Comparison of ENCODE assay signal across 8 cellular contexts in the genomic region with DNA sequence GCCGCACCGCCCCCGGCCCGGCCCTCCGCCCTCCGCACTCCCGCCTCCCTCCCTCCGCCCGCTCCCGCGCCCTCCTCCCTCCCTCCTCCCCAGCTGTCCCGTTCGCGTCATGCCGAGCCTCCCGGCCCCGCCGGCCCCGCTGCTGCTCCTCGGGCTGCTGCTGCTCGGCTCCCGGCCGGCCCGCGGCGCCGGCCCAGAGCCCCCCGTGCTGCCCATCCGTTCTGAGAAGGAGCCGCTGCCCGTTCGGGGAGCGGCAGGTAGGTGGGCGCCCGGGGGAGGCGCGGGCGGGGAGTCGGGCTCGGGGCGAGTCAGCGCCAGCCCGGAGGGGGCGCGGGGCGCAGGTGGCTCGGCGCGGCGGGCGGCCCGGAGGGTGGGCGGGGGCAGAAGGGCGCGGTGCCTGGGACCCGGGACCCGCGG. TPM values are rescaled to one million over a fixed set of nuclear protein-coding genes. Genes with fewer than 3 reads are reported as not detected.
DNase-seq lines count a peak whose midpoint lies in the region; ATAC-seq, FAIRE-seq and TF ChIP-seq lines count a peak whose summit lies in the region.
"Had no signal": no experiment of that assay in that cellular context is flagged by ENCODE, and none has a peak within 500 bp of the region (broad histone marks: within the 10 kb centered on the region; RNA-seq: fewer than 3 reads in every experiment).

No MANE protein-coding gene starts in this region.

- H3K27me3 ChIP-seq in stomach = peaks cover 0 to 71% (median 32%) of the 10 kb centered on the region in 3 donors

- TF ChIP-seq CTCF in GM10266 (IDR thresholded peaks at IDR 0.05; ENCODE audit: control insufficient read depth, insufficient read depth, low read depth, missing control alignments) (no peak), cardiac fibroblast (IDR thresholded peaks at IDR 0.05; ENCODE audit: low read depth, low read length) (no peak), kidney (IDR thresholded peaks at IDR 0.05; ENCODE audit: borderline replicate concordance, extremely low read depth, insufficient read depth) (no peak), stomach (IDR thresholded peaks at IDR 0.05) (no peak)

- H3K36me3 ChIP-seq in kidney (ENCODE audit: control insufficient read depth in 1 of 2, insufficient read depth in 2 of 2, low read length in 2 of 2) = no peaks in the 10 kb centered on the region
- H3K36me3 ChIP-seq in stomach = peaks cover 0 to 12% (median 5%) of the 10 kb centered on the region in 4 donors

- no peak for TF ChIP-seq POLR2A in stomach (IDR thresholded peaks at IDR 0.05)

- H3K9me3 ChIP-seq in kidney (ENCODE audit: control insufficient read depth in 1 of 2, low read length in 2 of 2) (no peaks in the 10 kb centered on the region), stomach (no peaks in the 10 kb centered on the region)

- no peak for ATAC-seq in HG03378 (IDR thresholded peaks at IDR 0.05; ENCODE audit: unreplicated experiment)
- no peak for ATAC-seq in GM18858 (IDR thresholded peaks at IDR 0.05; ENCODE audit: unreplicated experiment)

- H3K9ac ChIP-seq in kidney (ENCODE audit: low read length in 2 of 2) = no peak overlapping the region

- DNase-seq in GM10266 (ENCODE audit: extremely low spot score) (peak; percentile 80), NCI-H510A treated with DMSO at 0.1 percent for 48 hours (lab: John Stamatoyannopoulos, UW) (peak; percentile 11), cardiac fibroblast (ENCODE audit: low read depth in 2 of 2) (peak; percentile 16 to 46), kidney (peak; percentile 93), stomach (peak; percentile 68)

- FAIRE-seq in kidney (lab: Jason Lieb, UNC) = no peak

- no peak overlapping the region for H3K27ac ChIP-seq in kidney (ENCODE audit: low read depth in 2 of 2, low read length in 2 of 2)
- peak overlapping the region in 3 of 5 donors; percentile 56 to 79 (median 76) for H3K27ac ChIP-seq in stomach

- WGBS in stomach, 5 donors = 0 to 1% (median 0%) methylated on average over 11 to 56 of the region's 58 CpGs; no CpG with 5 or more reads in 1 of the 5 donors

- H3K4me1 ChIP-seq in kidney (ENCODE audit: control insufficient read depth in 1 of 2, insufficient read depth in 1 of 2, low read depth in 1 of 2, low read length in 2 of 2) (peaks cover 4 to 24% of the 10 kb centered on the region in 2 donors), stomach (peaks cover 23 to 45% (median 37%) of the 10 kb centered on the region in 4 donors)

- intact Hi-C loops in kidney (cut with DNase I) (no loop called here), stomach (cut with DNase I; ENCODE audit: low total_unique reads) (no loop called here)

- no peak overlapping the region for H3K4me3 ChIP-seq in cardiac fibroblast (replicated peaks in 1 of 2; ENCODE audit: low read depth in 2 of 2, low read length in 2 of 2)
- peak overlapping the region in 1 of 2 donors; percentile 49 for H3K4me3 ChIP-seq in kidney (ENCODE audit: low read length in 2 of 2)
- peak overlapping the region; percentile 57 to 62 (median 60) for H3K4me3 ChIP-seq in stomach

- TF ChIP-seq EP300 in stomach (IDR thresholded peaks at IDR 0.05) = no peak

RNA-seq across cellular contexts. Expression of gene CHRD, which starts 0.4 kb away (rescaled TPM):
- total RNA-seq in kidney (16.8 TPM), stomach (10 to 100 TPM in 1 of 5 donors, 1 to 10 TPM in 4; 6.1 to 27.2 (median 9.2) TPM)
- polyA plus RNA-seq in kidney (ENCODE audit: insufficient read depth, low read depth, low replicate concordance) (18.6 TPM), stomach (1 to 10 TPM; 5.2 to 7.1 (median 5.7) TPM)
- polyA plus RNA-seq: immature natural killer cell had no signal

RNA-seq across cellular contexts. Expression of gene THPO, which starts 2.2 kb away (rescaled TPM):
- total RNA-seq in kidney (0.85 TPM), stomach (not detected)
- polyA plus RNA-seq in kidney (ENCODE audit: insufficient read depth, low read depth, low replicate concordance) (5.7 TPM), stomach (1 to 10 TPM in 1 of 3 donors, under 1 TPM in 2; 0.38 to 1.8 (median 0.93) TPM)
- polyA plus RNA-seq: immature natural killer cell had no signal

RNA-seq across cellular contexts. Expression of gene POLR2H, which starts 18.7 kb away (rescaled TPM):
- total RNA-seq in kidney = 82.0 TPM
- 157 TPM for polyA plus RNA-seq in kidney (ENCODE audit: insufficient read depth, low read depth, low replicate concordance)
- 100 to 1,000 TPM in 2 of 5 donors, 10 to 100 TPM in 3; 14.0 to 273 (median 85.0) TPM for total RNA-seq in stomach
- polyA plus RNA-seq in stomach = 100 to 1,000 TPM; 103 to 142 (median 116) TPM

RNA-seq across cellular contexts. Expression of gene CLCN2, which starts 18.8 kb away (rescaled TPM):
- 10.4 TPM for total RNA-seq in kidney
- polyA plus RNA-seq in kidney (ENCODE audit: insufficient read depth, low read depth, low replicate concordance) = 6.4 TPM
- total RNA-seq in stomach = 10 to 100 TPM in 2 of 5 donors, 1 to 10 TPM in 3; 4.2 to 34.5 (median 5.8) TPM
- polyA plus RNA-seq in stomach = 1 to 10 TPM; 2.1 to 5.1 (median 2.5) TPM

RNA-seq across cellular contexts. Expression of gene FAM131A, which starts 42.8 kb away (rescaled TPM):
- total RNA-seq in kidney = 20.1 TPM
- polyA plus RNA-seq in kidney (ENCODE audit: insufficient read depth, low read depth, low replicate concordance) = 14.0 TPM
- 10 to 100 TPM in 3 of 5 donors, 1 to 10 TPM in 2; 1.8 to 73.2 (median 28.8) TPM for total RNA-seq in stomach
- polyA plus RNA-seq in stomach = 10 to 100 TPM; 10.0 to 13.0 (median 12.5) TPM

Comparison
In these comparisons a context has a peak if more than half of its experiments do, and no peak if none do; other contexts are left out.
1. DNase-seq: peak in every context shown above with its lines; median percentile 93 in kidney; 80 in GM10266; 68 in stomach; 31 in cardiac fibroblast; 11 in NCI-H510A treated with DMSO at 0.1 percent for 48 hours.
2. H3K4me3 ChIP-seq: peak in stomach (4 of 4); none in cardiac fibroblast (0 of 2).
3. H3K27ac ChIP-seq: peak in stomach (3 of 5); none in kidney (0 of 2).